8 cellular contexts compared by ENCODE assay signal in the genomic region with DNA sequence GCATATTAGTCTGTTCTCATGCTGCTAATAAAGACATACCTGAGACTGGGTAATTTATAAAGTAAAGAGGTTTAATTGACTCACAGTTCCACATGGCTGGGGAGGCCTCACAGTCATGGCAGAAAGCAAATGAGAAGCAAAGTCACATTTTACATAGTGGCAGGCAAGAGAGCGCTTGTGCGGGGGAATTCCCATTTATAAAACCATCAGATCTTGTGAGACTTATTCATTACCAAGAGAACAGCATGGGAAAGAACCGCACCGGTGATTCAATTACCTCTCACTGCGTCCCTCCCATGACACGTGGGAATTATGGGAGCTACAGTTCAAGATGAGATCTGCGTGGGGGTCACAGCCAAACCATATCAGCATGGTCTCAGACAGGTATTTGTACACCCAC. TPM values are rescaled to one million over a fixed set of nuclear protein-coding genes. Genes with fewer than 3 reads are reported as not detected.
DNase-seq lines count a peak whose midpoint lies in the region; ATAC-seq, FAIRE-seq and TF ChIP-seq lines count a peak whose summit lies in the region.
"Not testable (repeated sequence)": the region's sequence is repeated elsewhere in the genome, so short reads cannot be mapped to it uniquely, and the experiment has no call there.

No MANE protein-coding gene starts in this region.

- TF ChIP-seq CTCF in mammary epithelial cell (conservative IDR thresholded peaks at IDR 0.05 in 1 of 2, IDR thresholded peaks at IDR 0.05 in 1 of 2; ENCODE audit: extremely low read depth in 1 of 2, insufficient read depth in 1 of 2, low read depth in 1 of 2, low read length in 2 of 2), result not testable (repeated sequence)

- H3K27me3 ChIP-seq in mammary epithelial cell (ENCODE audit: insufficient read depth, low read length), result not testable (repeated sequence)

- dilution Hi-C loops in mammary epithelial cell (cut with HindIII; ENCODE audit: low sequenced_read_pairs), result not testable (repeated sequence)

- POLR2A ChIA-PET in naive thymus-derived CD8-positive, alpha-beta T cell (lab: Charles Lee), result interaction anchor here (27.9 kb wide), 1 partner anchor 15 kb away, joined by 930 read pairs; the partner anchor contains the start of gene RCAN3

- WGBS in mammary epithelial cell (ENCODE audit: low coverage, missing lambda C conversion rate), result 88% methylated on average over 7 of the region's 7 CpGs

- H4K20me1 ChIP-seq in mammary epithelial cell (ENCODE audit: insufficient read depth, low read length), result not testable (repeated sequence)

- H3K4me3 ChIP-seq in mammary epithelial cell (replicated peaks in 1 of 3; ENCODE audit: insufficient read depth in 1 of 3, low read depth in 2 of 3, low read length in 3 of 3), result not testable (repeated sequence)

- not testable (repeated sequence) for ATAC-seq in naive thymus-derived CD8-positive, alpha-beta T cell

- BruUV-seq in mammary epithelial cell (replicated peaks; lab: Mats Ljungman, UMichigan), result not testable (repeated sequence)

- in situ Hi-C loops in mammary epithelial cell (cut with MboI; ENCODE audit: low sequenced_read_pairs in 2 of 2), result not testable (repeated sequence)

- peaks cover 33 to 85% (median 66%) of the 10 kb centered on the region in 4 donors for H3K4me1 Mint-ChIP-seq in naive thymus-derived CD8-positive, alpha-beta T cell
- H3K4me1 Mint-ChIP-seq in stimulated activated naive CD8-positive, alpha-beta T cell treated with anti-CD3 and anti-CD28 coated beads, Interleukin-15, Interleukin-2, amounts not matched to agents 100 ng/mL and 50 ng/mL, for 24 hours (ENCODE audit: low read depth), result peaks cover 69% of the 10 kb centered on the region

- not testable (repeated sequence) for H3K27ac ChIP-seq in mammary epithelial cell (ENCODE audit: insufficient read depth, low read depth, low read length)

- H3K36me3 Mint-ChIP-seq in naive thymus-derived CD8-positive, alpha-beta T cell; stimulated activated naive CD8-positive, alpha-beta T cell treated with anti-CD3 and anti-CD28 coated beads, Interleukin-15, Interleukin-2, amounts not matched to agents 100 ng/mL and 50 ng/mL, for 24 hours (ENCODE audit: low read depth): not testable (repeated sequence)

- H2AFZ ChIP-seq in mammary epithelial cell (ENCODE audit: low read depth, low read length), result not testable (repeated sequence)

- not testable (repeated sequence) for DNase-seq in GM18507 (ENCODE audit: extremely low spot score, insufficient read length, low read depth)
- DNase-seq in activated CD4-positive, alpha-beta T cell treated with anti-CD3 and anti-CD28 coated beads for 24 hours (ENCODE audit: low read depth in 2 of 2), result peak; percentile 53 to 66
- peak; percentile 56 for DNase-seq in activated CD8-positive, alpha-beta memory T cell treated with anti-CD3 and anti-CD28 coated beads, Interleukin-2, amount 50 U/mL, for 4 hours
- peak; percentile 87 for DNase-seq in activated effector memory CD4-positive, alpha-beta T cell treated with anti-CD3 and anti-CD28 coated beads, Interleukin-2, amount 50 U/mL, for 16 hours
- DNase-seq in mammary epithelial cell, result peak; percentile 54
- DNase-seq in naive thymus-derived CD8-positive, alpha-beta T cell, result peak in 1 of 10 donors; percentile 53
- DNase-seq in stimulated activated CD4-positive, alpha-beta T cell treated with anti-CD3 and anti-CD28 coated beads, Interleukin-4, amount 100 ng/mL, for 4 hours, result peak; percentile 52 to 88

- not testable (repeated sequence) for H3K9ac ChIP-seq in mammary epithelial cell (ENCODE audit: insufficient read depth, low read length)

- not testable (repeated sequence) for H3K9me3 ChIP-seq in mammary epithelial cell (replicated peaks; ENCODE audit: insufficient read depth, low read length)

- H3K36me3 ChIP-seq in mammary epithelial cell (ENCODE audit: insufficient read depth, low read length), result not testable (repeated sequence)

- H3K27me3 Mint-ChIP-seq in naive thymus-derived CD8-positive, alpha-beta T cell; stimulated activated naive CD8-positive, alpha-beta T cell treated with anti-CD3 and anti-CD28 coated beads, Interleukin-15, Interleukin-2, amounts not matched to agents 100 ng/mL and 50 ng/mL, for 24 hours: not testable (repeated sequence)

- not testable (repeated sequence) for H3K79me2 ChIP-seq in mammary epithelial cell (ENCODE audit: insufficient read depth, low read length)

- not testable (repeated sequence) for H3K4me2 ChIP-seq in mammary epithelial cell (ENCODE audit: insufficient read depth, low read depth, low read length)

- not testable (repeated sequence) for H3K4me1 ChIP-seq in mammary epithelial cell (ENCODE audit: insufficient read depth, low read length)

- H3K27ac Mint-ChIP-seq in naive thymus-derived CD8-positive, alpha-beta T cell, result peak overlapping the region; percentile 55 to 98 (median 82)
- peak overlapping the region; percentile 87 for H3K27ac Mint-ChIP-seq in stimulated activated naive CD8-positive, alpha-beta T cell treated with anti-CD3 and anti-CD28 coated beads, Interleukin-15, Interleukin-2, amounts not matched to agents 100 ng/mL and 50 ng/mL, for 24 hours

- H3K4me3 Mint-ChIP-seq in naive thymus-derived CD8-positive, alpha-beta T cell, result peak overlapping the region in 5 of 10 donors; percentile 26 to 60 (median 34)
- peak overlapping the region; percentile 70 for H3K4me3 Mint-ChIP-seq in stimulated activated naive CD8-positive, alpha-beta T cell treated with anti-CD3 and anti-CD28 coated beads, Interleukin-15, Interleukin-2, amounts not matched to agents 100 ng/mL and 50 ng/mL, for 24 hours

- H3K9me3 Mint-ChIP-seq in naive thymus-derived CD8-positive, alpha-beta T cell; stimulated activated naive CD8-positive, alpha-beta T cell treated with anti-CD3 and anti-CD28 coated beads, Interleukin-15, Interleukin-2, amounts not matched to agents 100 ng/mL and 50 ng/mL, for 24 hours: not testable (repeated sequence)

- intact Hi-C loops in mammary epithelial cell (cut with micrococcal nuclease), result loop anchor here (5.0 kb wide), 1 partner anchor 39 kb away; no protein-coding TSS in a partner anchor

- FAIRE-seq in GM18507 (lab: Jason Lieb, UNC), result peak; percentile 48

- CTCF ChIA-PET in mammary epithelial cell (lab: Charles Lee; ENCODE audit: low non-redundant PET), result not testable (repeated sequence)

RNA-seq across cellular contexts. Expression of gene RCAN3, which starts 14.5 kb away (rescaled TPM):
- total RNA-seq in mammary epithelial cell, result 10 to 100 TPM; 21.0 to 34.8 TPM
- 16.7 TPM for polyA plus RNA-seq in mammary epithelial cell
- polyA minus RNA-seq in mammary epithelial cell, result 40.3 TPM
- total RNA-seq in naive thymus-derived CD8-positive, alpha-beta T cell, result 100 to 1,000 TPM; 212 to 217 TPM
- polyA plus RNA-seq in naive thymus-derived CD8-positive, alpha-beta T cell, result 100 to 1,000 TPM; 103 to 152 (median 150) TPM

Comparison
In these comparisons a context has a peak if more than half of its experiments do, and no peak if none do; other contexts are left out.
1. RNA of gene RCAN3, which starts 14.5 kb away (total RNA-seq): 212 to 217 TPM in naive thymus-derived CD8-positive, alpha-beta T cell; 21.0 to 34.8 TPM in mammary epithelial cell; every median in the first group is over 4 times any median in the second.